Comparison of ENCODE assay signal across 8 cellular contexts in the genomic region with DNA sequence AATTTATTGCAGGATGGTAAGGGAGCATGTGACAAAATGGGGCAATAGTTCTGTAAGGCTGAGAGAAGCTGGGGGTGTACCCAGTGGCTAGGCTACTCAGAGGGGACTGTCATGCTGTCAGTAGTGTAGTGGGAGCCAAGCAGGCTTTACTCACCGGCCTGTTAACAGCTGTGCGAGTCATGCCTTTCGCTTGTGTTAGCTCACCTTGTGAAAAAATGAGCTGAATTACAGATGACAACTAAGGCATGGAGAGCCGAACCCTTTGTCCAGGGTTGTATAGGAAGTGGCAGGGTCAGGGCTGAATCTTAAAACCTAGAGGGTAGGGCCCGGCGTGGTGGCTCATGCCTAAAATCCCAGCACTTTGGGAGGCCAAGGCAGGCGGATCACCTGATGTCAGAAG. TPM values are rescaled to one million over a fixed set of nuclear protein-coding genes. Genes with fewer than 3 reads are reported as not detected.
A peak's percentile ranks its signal among the peaks of the same experiment; 100 is the strongest.
DNase-seq lines count a peak whose midpoint lies in the region; ATAC-seq, FAIRE-seq and TF ChIP-seq lines count a peak whose summit lies in the region.

No MANE protein-coding gene starts in this region.

- FAIRE-seq in frontal cortex (lab: Jason Lieb, UNC): no peak

- H3K27ac ChIP-seq in BLaER1 treated with 17β-estradiol and CSF1 and Interleukin-3, amounts not matched to agents 10 nM and 100 nM: peak overlapping the region; percentile 52 to 92 (median 74); a peak in 21 of 22 replicates
- peak overlapping the region; percentile 99; the same call in 1 of the 2 replicates for H3K27ac ChIP-seq in MM.1S (ENCODE audit: low read length)
- H3K27ac ChIP-seq in adrenal gland: peak overlapping the region in 2 of 5 donors; percentile 69 to 75
- H3K27ac ChIP-seq in mesodermal cell (ENCODE audit: low read depth, low read length, severe bottlenecking): peak overlapping the region; percentile 18

- intact Hi-C loops in adrenal gland (cut with DNase I): no loop called here

- no peaks in the 10 kb centered on the region for H3K9me3 ChIP-seq in BLaER1 treated with 17β-estradiol and CSF1 and Interleukin-3, amounts not matched to agents 10 nM and 100 nM (replicated peaks in 1 of 11)
- no peaks in the 10 kb centered on the region for H3K9me3 ChIP-seq in MM.1S (replicated peaks; ENCODE audit: insufficient read depth, low read length)
- no peaks in the 10 kb centered on the region for H3K9me3 ChIP-seq in adrenal gland (replicated peaks in 1 of 3)
- no peaks in the 10 kb centered on the region for H3K9me3 ChIP-seq in mesodermal cell (ENCODE audit: control insufficient read depth, low read length)

- ATAC-seq in GM21619 (IDR thresholded peaks at IDR 0.05; ENCODE audit: unreplicated experiment) (no peak), HG02610 (IDR thresholded peaks at IDR 0.05; ENCODE audit: unreplicated experiment) (no peak)

- no peaks in the 10 kb centered on the region for H3K9me2 ChIP-seq in MM.1S (replicated peaks; ENCODE audit: insufficient read depth, low read length)

- peak overlapping the region; percentile 93 to 100 (median 98) for H3K4me2 ChIP-seq in BLaER1 treated with 17β-estradiol and CSF1 and Interleukin-3, amounts not matched to agents 10 nM and 100 nM
- no peak overlapping the region for H3K4me2 ChIP-seq in MM.1S (ENCODE audit: low read depth, low read length)

- TF ChIP-seq CTCF in MM.1S (IDR thresholded peaks at IDR 0.05; ENCODE audit: low read length) (no peak), adrenal gland (IDR thresholded peaks at IDR 0.05) (no peak)

- peaks cover 89 to 100% (median 97%) of the 10 kb centered on the region in 11 experiments for H4K20me1 ChIP-seq in BLaER1 treated with 17β-estradiol and CSF1 and Interleukin-3, amounts not matched to agents 10 nM and 100 nM
- no peaks in the 10 kb centered on the region for H4K20me1 ChIP-seq in MM.1S (ENCODE audit: insufficient read depth, low read length)

- WGBS in adrenal gland, 4 donors: 48 to 79% (median 78%) methylated on average over 7 of the region's 7 CpGs
- WGBS in mesodermal cell (ENCODE audit: insufficient coverage in 2 of 2), 2 experiments: 89 to 95% methylated on average over 4 to 7 of the region's 7 CpGs

- no peak for DNase-seq in MM.1S
- peak in 6 of 7 donors; percentile 13 to 53 (median 22) for DNase-seq in adrenal gland
- DNase-seq in frontal cortex (ENCODE audit: low spot score in 2 of 2): no peak
- no peak for DNase-seq in NCI-H2081 treated with DMSO at 0.1 percent for 48 hours (lab: John Stamatoyannopoulos, UW)

- H3K27me3 ChIP-seq in BLaER1 treated with 17β-estradiol and CSF1 and Interleukin-3, amounts not matched to agents 10 nM and 100 nM: no peaks in the 10 kb centered on the region
- H3K27me3 ChIP-seq in MM.1S (replicated peaks; ENCODE audit: insufficient read depth, low read length) (no peaks in the 10 kb centered on the region), adrenal gland (no peaks in the 10 kb centered on the region)

- no peak overlapping the region for H2AFZ ChIP-seq in MM.1S (ENCODE audit: low read length)

- no peak for TF ChIP-seq POLR2A in adrenal gland (IDR thresholded peaks at IDR 0.05)

- peaks cover 96 to 100% (median 99%) of the 10 kb centered on the region in 10 experiments for H3K4me1 ChIP-seq in BLaER1 treated with 17β-estradiol and CSF1 and Interleukin-3, amounts not matched to agents 10 nM and 100 nM
- H3K4me1 ChIP-seq in MM.1S (ENCODE audit: low read length) (peaks cover 39% of the 10 kb centered on the region), adrenal gland (replicated peaks in 1 of 2) (peaks cover 20 to 75% of the 10 kb centered on the region in 2 donors), mesodermal cell (ENCODE audit: control insufficient read depth, insufficient read depth, low read length, poor library complexity, severe bottlenecking) (peaks cover 33% of the 10 kb centered on the region)

- no peak overlapping the region for H3K4me3 ChIP-seq in BLaER1 treated with 17β-estradiol and CSF1 and Interleukin-3, amounts not matched to agents 10 nM and 100 nM
- no peak overlapping the region for H3K4me3 ChIP-seq in MM.1S (ENCODE audit: low read length)
- no peak overlapping the region for H3K4me3 ChIP-seq in adrenal gland
- no peak overlapping the region for H3K4me3 ChIP-seq in mesodermal cell (ENCODE audit: extremely low read depth, insufficient read depth, low read length, poor library complexity, severe bottlenecking)

- H3K36me3 ChIP-seq in BLaER1 treated with 17β-estradiol and CSF1 and Interleukin-3, amounts not matched to agents 10 nM and 100 nM: peaks cover 47 to 89% (median 78%) of the 10 kb centered on the region in 11 experiments
- H3K36me3 ChIP-seq in MM.1S (replicated peaks; ENCODE audit: insufficient read depth, low read length) (no peaks in the 10 kb centered on the region), adrenal gland (replicated peaks in 1 of 2) (peaks cover 0 to 37% of the 10 kb centered on the region in 2 donors), mesodermal cell (ENCODE audit: control insufficient read depth, insufficient read depth, low read length) (peaks cover 74% of the 10 kb centered on the region)

- peak overlapping the region in 10 of 11 experiments; percentile 10 to 73 (median 58); a peak in 13 of 22 replicates for H3K9ac ChIP-seq in BLaER1 treated with 17β-estradiol and CSF1 and Interleukin-3, amounts not matched to agents 10 nM and 100 nM
- no peak overlapping the region for H3K9ac ChIP-seq in MM.1S (ENCODE audit: low read length)

- peaks cover 15% of the 10 kb centered on the region; the same call in 1 of the 2 replicates for H3K79me2 ChIP-seq in MM.1S (ENCODE audit: low read length)

- H3F3A ChIP-seq in MM.1S (ENCODE audit: insufficient read depth, low read length): peaks cover 15% of the 10 kb centered on the region

RNA-seq across cellular contexts. Expression of a gene that starts 37.9 kb away (rescaled TPM):
- total RNA-seq in adrenal gland (10 to 100 TPM; 26.1 to 70.3 (median 44.6) TPM), frontal cortex (2.4 TPM)
- polyA plus RNA-seq in adrenal gland: 10 to 100 TPM in 1 of 3 donors, 1 to 10 TPM in 2; 5.8 to 14.5 (median 9.3) TPM
- polyA plus RNA-seq in mesodermal cell (2013, experiment 1 of 2): 25.4 TPM
- 21.4 TPM for polyA plus RNA-seq in mesodermal cell (2013, experiment 2 of 2)

Comparison
In these comparisons a context has a peak if more than half of its experiments do, and no peak if none do; other contexts are left out.
1. DNase-seq: peak in adrenal gland (6 of 7); none in MM.1S (single experiment), frontal cortex (0 of 2) and NCI-H2081 treated with DMSO at 0.1 percent for 48 hours (single experiment).